28 cellular contexts compared by ENCODE assay signal in the genomic region with DNA sequence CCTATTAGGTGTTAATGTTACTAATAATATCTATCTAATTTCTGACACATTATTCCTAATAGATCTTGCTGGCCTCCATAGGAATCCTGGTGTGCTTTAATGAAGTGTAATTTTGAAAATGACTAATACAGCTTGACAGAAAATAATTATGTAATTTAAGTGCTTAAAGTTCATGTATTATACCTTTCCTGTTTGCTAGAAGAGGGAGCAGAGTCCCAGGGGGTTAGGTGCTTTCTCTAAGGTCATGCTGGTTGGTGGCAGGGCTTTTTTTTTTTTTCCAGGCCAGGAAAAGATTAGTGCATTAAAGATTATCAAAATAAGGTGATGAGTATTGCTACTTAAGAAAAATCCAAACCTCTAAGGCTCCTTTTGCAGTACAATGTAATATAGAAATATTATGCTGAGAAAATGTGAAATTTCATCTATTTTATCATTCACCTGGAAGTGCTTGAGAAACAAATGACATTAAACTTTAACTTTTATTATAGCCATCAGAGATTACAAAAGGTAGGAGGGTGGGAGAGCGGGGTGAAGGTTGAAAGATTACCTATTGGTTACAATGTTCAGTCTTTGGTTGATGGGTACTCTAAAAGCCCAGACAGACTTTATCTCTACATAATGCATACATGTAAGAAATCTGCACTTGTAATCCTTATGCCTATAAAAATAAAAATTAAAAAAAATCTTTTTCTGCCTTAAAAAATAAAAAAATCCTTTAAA.
DNase-seq lines count a peak whose midpoint lies in the region; ATAC-seq and TF ChIP-seq lines count a peak whose summit lies in the region.
"Had no signal": no experiment of that assay in that cellular context is flagged by ENCODE, and none has a peak within 500 bp of the region (broad histone marks: within the 10 kb centered on the region; RNA-seq: fewer than 3 reads in every experiment).

No MANE protein-coding gene starts in this region.

- no peaks in the 10 kb centered on the region for H3K4me1 Mint-ChIP-seq in stimulated activated effector memory CD8-positive, alpha-beta T cell treated with anti-CD3 and anti-CD28 coated beads, Interleukin-12 subunit alpha, Interleukin-12 subunit beta, amount 100 ng/mL, for 72 hours
- H3K4me1 Mint-ChIP-seq: CD8-positive, alpha-beta memory T cell had no signal

- intact Hi-C loops in Panc1 (cut with micrococcal nuclease; ENCODE audit: unreplicated experiment): no loop called here
- intact Hi-C loops in thyroid gland (cut with DNase I): loop anchor here (5.0 kb wide), 1 partner anchor 472 kb away; no protein-coding TSS in a partner anchor

- ATAC-seq in Panc1: no peak
- no peak for ATAC-seq in stimulated activated effector memory CD8-positive, alpha-beta T cell treated with anti-CD3 and anti-CD28 coated beads, Interleukin-12 subunit alpha, Interleukin-12 subunit beta, amount 100 ng/mL, for 72 hours
- ATAC-seq: HCT116 had no signal

- POLR2A ChIA-PET in Panc1 (lab: Charles Lee): no interaction called here

- BruUV-seq in Panc1 (replicated peaks; lab: Mats Ljungman, UMichigan): TSS peak; percentile 5

- no peak for TF ChIP-seq POLR2A in thyroid gland (IDR thresholded peaks at IDR 0.05)

- H3K4me1 ChIP-seq in Panc1 (ENCODE audit: control insufficient read depth, insufficient read depth, low read length) (no peaks in the 10 kb centered on the region), liver (ENCODE audit: control insufficient read depth in 4 of 4, insufficient read depth in 4 of 4, low read length in 3 of 4) (peaks cover 0 to 26% (median 13%) of the 10 kb centered on the region in 4 donors), thyroid gland (no peaks in the 10 kb centered on the region)
- H3K4me1 ChIP-seq: BE2C, Peyer's patch had no signal

- TF ChIP-seq CTCF in Panc1 (IDR thresholded peaks at IDR 0.05) (no peak), liver (IDR thresholded peaks at IDR 0.05; ENCODE audit: low read depth, low read length, missing input control) (no peak), thyroid gland (IDR thresholded peaks at IDR 0.05) (no peak)

- H3K36me3 Mint-ChIP-seq in stimulated activated effector memory CD8-positive, alpha-beta T cell treated with anti-CD3 and anti-CD28 coated beads, Interleukin-12 subunit alpha, Interleukin-12 subunit beta, amount 100 ng/mL, for 72 hours: peaks cover 21% of the 10 kb centered on the region

- 38% methylated on average over 1 of the region's 1 CpG for whole genome bisulfite sequencing in liver
- 97 to 99% methylated on average over 1 of the region's 1 CpG for WGBS in thyroid gland, 2 donors

- in situ Hi-C loops in Panc1 (cut with HindIII; ENCODE audit: low pct_unique_long_range_greater_than_20kb, low sequenced_read_pairs): no loop called here

- H3K27ac Mint-ChIP-seq in stimulated activated effector memory CD8-positive, alpha-beta T cell treated with anti-CD3 and anti-CD28 coated beads, Interleukin-12 subunit alpha, Interleukin-12 subunit beta, amount 100 ng/mL, for 72 hours: peak overlapping the region; percentile 60
- H3K27ac Mint-ChIP-seq: CD8-positive, alpha-beta memory T cell; IgD-negative memory B cell had no signal

- TF ChIP-seq RAD21 in liver (IDR thresholded peaks at IDR 0.05): peak in 1 of 2 donors; percentile 3

- H3K4me3 ChIP-seq in Panc1 (ENCODE audit: low read depth in 2 of 2, low read length in 2 of 2): no peak overlapping the region
- no peak overlapping the region for H3K4me3 ChIP-seq in liver (ENCODE audit: low read depth in 1 of 3, low read length in 3 of 3)
- H3K4me3 ChIP-seq in thyroid gland (replicated peaks in 1 of 3): no peak overlapping the region
- H3K4me3 ChIP-seq: Peyer's patch had no signal

- H3K27me3 ChIP-seq in Panc1 (ENCODE audit: control insufficient read depth, insufficient read depth, low read length) (no peaks in the 10 kb centered on the region), liver (ENCODE audit: control insufficient read depth in 4 of 4, insufficient read depth in 4 of 4, low read length in 3 of 4) (no peaks in the 10 kb centered on the region), thyroid gland (no peaks in the 10 kb centered on the region)
- H3K27me3 ChIP-seq: BE2C, Peyer's patch had no signal

- H3K36me3 ChIP-seq in Panc1 (ENCODE audit: control insufficient read depth, insufficient read depth, low read length) (no peaks in the 10 kb centered on the region), liver (ENCODE audit: control insufficient read depth in 4 of 4, insufficient read depth in 3 of 4, low read depth in 1 of 4, low read length in 3 of 4) (no peaks in the 10 kb centered on the region), thyroid gland (no peaks in the 10 kb centered on the region)
- H3K36me3 ChIP-seq: BE2C had no signal

- H3K9me3 ChIP-seq in Panc1 (ENCODE audit: control insufficient read depth, insufficient read depth, low read depth, low read length) (no peaks in the 10 kb centered on the region), liver (ENCODE audit: control insufficient read depth in 4 of 4, low read length in 3 of 4) (no peaks in the 10 kb centered on the region), thyroid gland (no peaks in the 10 kb centered on the region)
- H3K9me3 ChIP-seq: BE2C, Peyer's patch, SK-N-SH had no signal

- CTCF ChIA-PET in Panc1 (lab: Charles Lee): interaction anchor here (0.6 kb wide), 1 partner anchor 459 kb away, joined by 3 read pairs; no protein-coding TSS in a partner anchor

- no peak overlapping the region for H3K9ac ChIP-seq in liver (ENCODE audit: low read depth in 1 of 2, low read length in 2 of 2)
- H3K9ac ChIP-seq: KMS-11, SK-N-SH had no signal

- H3K9me3 Mint-ChIP-seq in stimulated activated effector memory CD8-positive, alpha-beta T cell treated with anti-CD3 and anti-CD28 coated beads, Interleukin-12 subunit alpha, Interleukin-12 subunit beta, amount 100 ng/mL, for 72 hours: no peaks in the 10 kb centered on the region
- H3K9me3 Mint-ChIP-seq: CD14-positive monocyte; CD8-positive, alpha-beta memory T cell; IgD-negative memory B cell had no signal

- DNase-seq in NCI-H82 (lab: John Stamatoyannopoulos, UW) (peak; percentile 14), NCI-H82 treated with DMSO at 0.1 percent for 48 hours (lab: John Stamatoyannopoulos, UW; ENCODE audit: unreplicated experiment) (no peak), Panc1 (ENCODE audit: low read depth, low spot score) (no peak), thyroid gland (no peak), OCI-M2 (lab: John Stamatoyannopoulos, UW; ENCODE audit: unreplicated experiment) (no peak)
- no peak for DNase-seq in stimulated activated effector memory CD8-positive, alpha-beta T cell treated with anti-CD3 and anti-CD28 coated beads, Interleukin-12 subunit alpha, Interleukin-12 subunit beta, amount 100 ng/mL, for 72 hours (ENCODE audit: low spot score in 2 of 2)
- no peak for DNase-seq in stimulated activated CD4-positive, alpha-beta T cell treated with anti-CD3 and anti-CD28 coated beads, Interleukin-15, amount 100 ng/mL, for 24 hours
- DNase-seq: BE2C; CD8-positive, alpha-beta memory T cell; DMS53; MM.1S; NCI-H1092; NCI-H1417 treated with DMSO at 0.1 percent for 48 hours; NCI-H187; NCI-H2081 treated with DMSO at 0.1 percent for 48 hours; NCI-H2171; NCI-H226; NCI-H510A treated with DMSO at 0.1 percent for 48 hours; NCI-H748 treated with DMSO at 0.1 percent for 48 hours; NK-92 treated with Interleukin-12 subunit alpha and Interleukin-12 subunit beta, amount 100 ng/mL, for 24 hours; Peyer's patch; SK-N-SH had no signal

- H3K4me3 Mint-ChIP-seq in stimulated activated effector memory CD8-positive, alpha-beta T cell treated with anti-CD3 and anti-CD28 coated beads, Interleukin-12 subunit alpha, Interleukin-12 subunit beta, amount 100 ng/mL, for 72 hours: no peak overlapping the region
- H3K4me3 Mint-ChIP-seq: CD14-positive monocyte; CD8-positive, alpha-beta memory T cell; IgD-negative memory B cell had no signal

- no peak overlapping the region for H3K27ac ChIP-seq in Panc1 (ENCODE audit: low read length)
- H3K27ac ChIP-seq in liver (ENCODE audit: low read depth in 1 of 2, low read length in 2 of 2): peak overlapping the region in 1 of 2 donors; percentile 45
- no peak overlapping the region for H3K27ac ChIP-seq in thyroid gland
- H3K27ac ChIP-seq: 22Rv1, KMS-11 had no signal

TF ChIP-seq in liver, 16 proteins besides CTCF, POLR2A, EP300 and RAD21:
- TF ChIP-seq GABPA (IDR thresholded peaks at IDR 0.05 in 1 of 2, conservative IDR thresholded peaks at IDR 0.05 in 1 of 2) (no peak), SP1 (IDR thresholded peaks at IDR 0.05) (peak; percentile 36), HNF4A (conservative IDR thresholded peaks at IDR 0.05) (peak; percentile 75 to 76), RXRA (IDR thresholded peaks at IDR 0.05) (peak; percentile 47 to 71)
- TF ChIP-seq, protein P1, sequence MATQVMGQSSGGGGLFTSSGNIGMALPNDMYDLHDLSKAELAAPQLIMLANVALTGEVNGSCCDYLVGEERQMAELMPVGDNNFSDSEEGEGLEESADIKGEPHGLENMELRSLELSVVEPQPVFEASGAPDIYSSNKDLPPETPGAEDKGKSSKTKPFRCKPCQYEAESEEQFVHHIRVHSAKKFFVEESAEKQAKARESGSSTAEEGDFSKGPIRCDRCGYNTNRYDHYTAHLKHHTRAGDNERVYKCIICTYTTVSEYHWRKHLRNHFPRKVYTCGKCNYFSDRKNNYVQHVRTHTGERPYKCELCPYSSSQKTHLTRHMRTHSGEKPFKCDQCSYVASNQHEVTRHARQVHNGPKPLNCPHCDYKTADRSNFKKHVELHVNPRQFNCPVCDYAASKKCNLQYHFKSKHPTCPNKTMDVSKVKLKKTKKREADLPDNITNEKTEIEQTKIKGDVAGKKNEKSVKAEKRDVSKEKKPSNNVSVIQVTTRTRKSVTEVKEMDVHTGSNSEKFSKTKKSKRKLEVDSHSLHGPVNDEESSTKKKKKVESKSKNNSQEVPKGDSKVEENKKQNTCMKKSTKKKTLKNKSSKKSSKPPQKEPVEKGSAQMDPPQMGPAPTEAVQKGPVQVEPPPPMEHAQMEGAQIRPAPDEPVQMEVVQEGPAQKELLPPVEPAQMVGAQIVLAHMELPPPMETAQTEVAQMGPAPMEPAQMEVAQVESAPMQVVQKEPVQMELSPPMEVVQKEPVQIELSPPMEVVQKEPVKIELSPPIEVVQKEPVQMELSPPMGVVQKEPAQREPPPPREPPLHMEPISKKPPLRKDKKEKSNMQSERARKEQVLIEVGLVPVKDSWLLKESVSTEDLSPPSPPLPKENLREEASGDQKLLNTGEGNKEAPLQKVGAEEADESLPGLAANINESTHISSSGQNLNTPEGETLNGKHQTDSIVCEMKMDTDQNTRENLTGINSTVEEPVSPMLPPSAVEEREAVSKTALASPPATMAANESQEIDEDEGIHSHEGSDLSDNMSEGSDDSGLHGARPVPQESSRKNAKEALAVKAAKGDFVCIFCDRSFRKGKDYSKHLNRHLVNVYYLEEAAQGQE (IDR thresholded peaks at IDR 0.05): no peak
